8 cellular contexts compared by ENCODE assay signal in genomic region chr10:87961314-87961713, GRCh38.
DNase-seq lines count a peak whose midpoint lies in the region; ATAC-seq and TF ChIP-seq lines count a peak whose summit lies in the region.

No MANE protein-coding gene starts in this region.

- no peaks in the 10 kb centered on the region for H3K9me2 ChIP-seq in PC-9 (ENCODE audit: insufficient read depth)

- peaks cover 17% of the 10 kb centered on the region for H3F3A ChIP-seq in PC-9 (ENCODE audit: insufficient read depth, low read depth)

- CTCF ChIA-PET in CD8-positive, alpha-beta T cell (lab: Charles Lee) = no interaction called here
- CTCF ChIA-PET in PC-9 (lab: Charles Lee) = no interaction called here

- H3K9me3 Mint-ChIP-seq in CD8-positive, alpha-beta T cell = no peaks in the 10 kb centered on the region

- DNase-seq in CD8-positive, alpha-beta T cell = no peak
- peak in 1 of 2 experiments; percentile 64 for DNase-seq in PC-9
- peak; percentile 59 for DNase-seq in fibroblast of gingiva (ENCODE audit: low read depth)
- peak; percentile 34 for DNase-seq in non-pigmented ciliary epithelial cell (ENCODE audit: low read depth)
- no peak for DNase-seq in NCI-H1105 treated with DMSO at 0.1 percent for 48 hours (lab: John Stamatoyannopoulos, UW)
- no peak for DNase-seq in NCI-H1092 treated with DMSO at 0.1 percent for 48 hours (lab: John Stamatoyannopoulos, UW)
- DNase-seq in NCI-H1048 (lab: John Stamatoyannopoulos, UW) = no peak

- ATAC-seq in CD8-positive, alpha-beta T cell = no peak
- ATAC-seq in activated CD4-positive, CD25-positive, alpha-beta regulatory T cell treated with anti-CD3 and anti-CD28 coated beads, Interleukin-2, amount 50 U/mL, for 24 hours = no peak

- H3K4me1 Mint-ChIP-seq in CD8-positive, alpha-beta T cell (ENCODE audit: low read depth) = peaks cover 9% of the 10 kb centered on the region

- H4K20me1 ChIP-seq in PC-9 (ENCODE audit: insufficient read depth) = no peaks in the 10 kb centered on the region

- TF ChIP-seq CTCF in CD8-positive, alpha-beta T cell (IDR thresholded peaks at IDR 0.05) = no peak
- no peak for TF ChIP-seq CTCF in PC-9 (conservative IDR thresholded peaks at IDR 0.05)

- H3K27ac ChIP-seq in CD8-positive, alpha-beta T cell (ENCODE audit: low read depth, low read length) = no peak overlapping the region
- peak overlapping the region; percentile 72 for H3K27ac ChIP-seq in PC-9

- peak overlapping the region; percentile 65 for H3K4me2 ChIP-seq in PC-9

- POLR2A ChIA-PET in CD8-positive, alpha-beta T cell (lab: Charles Lee) = no interaction called here
- POLR2A ChIA-PET in PC-9 (lab: Charles Lee; ENCODE audit: unreplicated experiment) = no interaction called here

- H3K27me3 Mint-ChIP-seq in CD8-positive, alpha-beta T cell (ENCODE audit: low read depth) = no peaks in the 10 kb centered on the region

- H3K36me3 Mint-ChIP-seq in CD8-positive, alpha-beta T cell = peaks cover 56% of the 10 kb centered on the region

- H3K4me1 ChIP-seq in CD8-positive, alpha-beta T cell (ENCODE audit: insufficient read depth, low read length) = no peaks in the 10 kb centered on the region
- peaks cover 27% of the 10 kb centered on the region for H3K4me1 ChIP-seq in PC-9 (replicated peaks; ENCODE audit: insufficient read depth)

- BruUV-seq in PC-9 (replicated peaks; lab: Mats Ljungman, UMichigan) = no TSS peak

- H3K27me3 ChIP-seq in CD8-positive, alpha-beta T cell (ENCODE audit: insufficient read depth, low read length) = no peaks in the 10 kb centered on the region
- H3K27me3 ChIP-seq in PC-9 (ENCODE audit: insufficient read depth, low read depth) = no peaks in the 10 kb centered on the region

- no peak overlapping the region for H3K4me3 ChIP-seq in CD8-positive, alpha-beta T cell (ENCODE audit: low read depth, low read length)
- H3K4me3 ChIP-seq in PC-9 = 0 out of 2 replicates have a peak overlapping the region, but pooled peaks have one; percentile 17

- intact Hi-C loops in CD8-positive, alpha-beta T cell (cut with DNase I, micrococcal nuclease) = loop anchor here in 1 of 2 experiments (10.0 kb wide), 1 partner anchor 133 kb away; no protein-coding TSS in a partner anchor
- intact Hi-C loops in PC-9 (cut with micrococcal nuclease; ENCODE audit: unreplicated experiment) = loop anchor here (10.0 kb wide), 1 partner anchor 193 kb away; no protein-coding TSS in a partner anchor

- peak overlapping the region; percentile 83 for H3K27ac Mint-ChIP-seq in CD8-positive, alpha-beta T cell

- no peak overlapping the region for H2AFZ ChIP-seq in PC-9

- H3K79me2 ChIP-seq in PC-9 (ENCODE audit: low read depth) = no peaks in the 10 kb centered on the region

- H3K4me3 Mint-ChIP-seq in CD8-positive, alpha-beta T cell = no peak overlapping the region

- H3K9me3 ChIP-seq in CD8-positive, alpha-beta T cell (ENCODE audit: low read length) = no peaks in the 10 kb centered on the region
- H3K9me3 ChIP-seq in PC-9 (ENCODE audit: insufficient read depth, low read depth) = no peaks in the 10 kb centered on the region; the same call in 1 of the 2 replicates

- peaks cover 17% of the 10 kb centered on the region for H3K36me3 ChIP-seq in CD8-positive, alpha-beta T cell (ENCODE audit: insufficient read depth, low read length)
- no peaks in the 10 kb centered on the region; the same call in 1 of the 2 replicates for H3K36me3 ChIP-seq in PC-9 (ENCODE audit: low read depth)

Comparison
In these comparisons a context has a peak if more than half of its experiments do, and no peak if none do; other contexts are left out.
1. DNase-seq: peak in fibroblast of gingiva (single experiment) and non-pigmented ciliary epithelial cell (single experiment); none in CD8-positive, alpha-beta T cell (0 of 7), NCI-H1105 treated with DMSO at 0.1 percent for 48 hours (single experiment), NCI-H1092 treated with DMSO at 0.1 percent for 48 hours (single experiment) and NCI-H1048 (single experiment).